In the genomic region with DNA sequence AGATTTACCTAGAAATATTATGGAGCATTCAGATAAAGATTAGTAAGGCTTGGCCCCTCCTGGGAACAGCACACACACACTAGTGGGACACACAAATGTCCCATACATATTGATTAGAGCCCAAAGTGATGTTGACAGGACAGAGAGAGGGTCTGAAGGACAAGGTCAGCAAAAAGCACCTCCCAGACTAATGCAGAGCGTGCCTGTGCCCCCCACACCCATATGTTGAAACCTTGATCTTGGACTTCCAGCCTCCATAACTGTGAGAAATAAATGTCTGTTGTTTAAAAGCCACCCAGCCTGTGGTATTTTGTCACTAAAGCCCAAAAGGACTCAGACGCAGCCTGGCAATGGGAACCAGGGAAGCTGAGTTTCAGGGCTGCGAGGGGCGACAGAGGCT, we compare ENCODE assay signal across 2 cellular contexts.
TF ChIP-seq lines count a peak whose summit lies in the region.

No MANE protein-coding gene starts in this region.

TF ChIP-seq in HCT116, 20 proteins besides CTCF, POLR2A, EP300 and RAD21:
- TF ChIP-seq ZFX (IDR thresholded peaks at IDR 0.05) (no peak), EGR1 (IDR thresholded peaks at IDR 0.05; ENCODE audit: low read depth) (no peak), EZH2phosphoT487 (IDR thresholded peaks at IDR 0.05; ENCODE audit: borderline replicate concordance) (no peak), CBX3 (IDR thresholded peaks at IDR 0.05; ENCODE audit: low read depth) (no peak), SP1 (IDR thresholded peaks at IDR 0.05; ENCODE audit: low read depth) (no peak), SIN3A (IDR thresholded peaks at IDR 0.05; ENCODE audit: low read depth) (no peak), TCF7L2 (IDR thresholded peaks at IDR 0.05; ENCODE audit: borderline replicate concordance, extremely low read depth, insufficient read depth, insufficient read length) (no peak), CEBPB (IDR thresholded peaks at IDR 0.05; ENCODE audit: low read depth) (no peak)
- TF ChIP-seq, protein P1, sequence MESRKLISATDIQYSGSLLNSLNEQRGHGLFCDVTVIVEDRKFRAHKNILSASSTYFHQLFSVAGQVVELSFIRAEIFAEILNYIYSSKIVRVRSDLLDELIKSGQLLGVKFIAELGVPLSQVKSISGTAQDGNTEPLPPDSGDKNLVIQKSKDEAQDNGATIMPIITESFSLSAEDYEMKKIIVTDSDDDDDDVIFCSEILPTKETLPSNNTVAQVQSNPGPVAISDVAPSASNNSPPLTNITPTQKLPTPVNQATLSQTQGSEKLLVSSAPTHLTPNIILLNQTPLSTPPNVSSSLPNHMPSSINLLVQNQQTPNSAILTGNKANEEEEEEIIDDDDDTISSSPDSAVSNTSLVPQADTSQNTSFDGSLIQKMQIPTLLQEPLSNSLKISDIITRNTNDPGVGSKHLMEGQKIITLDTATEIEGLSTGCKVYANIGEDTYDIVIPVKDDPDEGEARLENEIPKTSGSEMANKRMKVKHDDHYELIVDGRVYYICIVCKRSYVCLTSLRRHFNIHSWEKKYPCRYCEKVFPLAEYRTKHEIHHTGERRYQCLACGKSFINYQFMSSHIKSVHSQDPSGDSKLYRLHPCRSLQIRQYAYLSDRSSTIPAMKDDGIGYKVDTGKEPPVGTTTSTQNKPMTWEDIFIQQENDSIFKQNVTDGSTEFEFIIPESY (IDR thresholded peaks at IDR 0.05; ENCODE audit: extremely low read depth, insufficient replicate concordance, low read length), result no peak
- TF ChIP-seq, protein P2, sequence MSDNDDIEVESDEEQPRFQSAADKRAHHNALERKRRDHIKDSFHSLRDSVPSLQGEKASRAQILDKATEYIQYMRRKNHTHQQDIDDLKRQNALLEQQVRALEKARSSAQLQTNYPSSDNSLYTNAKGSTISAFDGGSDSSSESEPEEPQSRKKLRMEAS (IDR thresholded peaks at IDR 0.05), result no peak

TF ChIP-seq in HepG2, 621 proteins besides CTCF, POLR2A, EP300 and RAD21 (continues in another document):
- TF ChIP-seq, protein P3, sequence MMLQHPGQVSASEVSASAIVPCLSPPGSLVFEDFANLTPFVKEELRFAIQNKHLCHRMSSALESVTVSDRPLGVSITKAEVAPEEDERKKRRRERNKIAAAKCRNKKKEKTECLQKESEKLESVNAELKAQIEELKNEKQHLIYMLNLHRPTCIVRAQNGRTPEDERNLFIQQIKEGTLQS (CRISPR knock-in tag; IDR thresholded peaks at IDR 0.05), result no peak
- TF ChIP-seq RARA (CRISPR knock-in tag; IDR thresholded peaks at IDR 0.05) (peak; percentile 87), ZNF598 (CRISPR knock-in tag; IDR thresholded peaks at IDR 0.05; ENCODE audit: borderline replicate concordance) (no peak), ONECUT2 (CRISPR knock-in tag; IDR thresholded peaks at IDR 0.05) (peak; percentile 89), FOXO1 (CRISPR knock-in tag; IDR thresholded peaks at IDR 0.05) (peak; percentile 48; the same call in 1 of the 2 replicates), MYC (CRISPR knock-in tag; IDR thresholded peaks at IDR 0.05; ENCODE audit: borderline replicate concordance) (no peak), ZNF577 (CRISPR knock-in tag; IDR thresholded peaks at IDR 0.05; ENCODE audit: borderline replicate concordance, low read depth) (no peak), ZNF530 (CRISPR knock-in tag; IDR thresholded peaks at IDR 0.05; ENCODE audit: low read depth) (no peak), TCF7 (IDR thresholded peaks at IDR 0.05; ENCODE audit: low read depth) (no peak), MBNL3 (CRISPR knock-in tag; conservative IDR thresholded peaks at IDR 0.05) (no peak), GATAD2A (CRISPR knock-in tag; IDR thresholded peaks at IDR 0.05) (peak; percentile 50; the same call in 1 of the 2 replicates), EEA1 (CRISPR knock-in tag; IDR thresholded peaks at IDR 0.05; ENCODE audit: borderline replicate concordance) (no peak), CBFB (CRISPR knock-in tag; IDR thresholded peaks at IDR 0.05) (no peak), ZNF230 (CRISPR knock-in tag; IDR thresholded peaks at IDR 0.05) (no peak), NR2F1 (CRISPR knock-in tag; IDR thresholded peaks at IDR 0.05) (no peak)
- TF ChIP-seq, protein P4, sequence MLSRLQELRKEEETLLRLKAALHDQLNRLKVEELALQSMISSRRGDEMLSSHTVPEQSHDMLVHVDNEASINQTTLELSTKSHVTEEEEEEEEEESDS (CRISPR knock-in tag; IDR thresholded peaks at IDR 0.05; ENCODE audit: borderline replicate concordance), result no peak
- TF ChIP-seq, protein P5, sequence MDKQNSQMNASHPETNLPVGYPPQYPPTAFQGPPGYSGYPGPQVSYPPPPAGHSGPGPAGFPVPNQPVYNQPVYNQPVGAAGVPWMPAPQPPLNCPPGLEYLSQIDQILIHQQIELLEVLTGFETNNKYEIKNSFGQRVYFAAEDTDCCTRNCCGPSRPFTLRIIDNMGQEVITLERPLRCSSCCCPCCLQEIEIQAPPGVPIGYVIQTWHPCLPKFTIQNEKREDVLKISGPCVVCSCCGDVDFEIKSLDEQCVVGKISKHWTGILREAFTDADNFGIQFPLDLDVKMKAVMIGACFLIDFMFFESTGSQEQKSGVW (CRISPR knock-in tag; IDR thresholded peaks at IDR 0.05; ENCODE audit: borderline replicate concordance), result no peak
- TF ChIP-seq, protein P6, sequence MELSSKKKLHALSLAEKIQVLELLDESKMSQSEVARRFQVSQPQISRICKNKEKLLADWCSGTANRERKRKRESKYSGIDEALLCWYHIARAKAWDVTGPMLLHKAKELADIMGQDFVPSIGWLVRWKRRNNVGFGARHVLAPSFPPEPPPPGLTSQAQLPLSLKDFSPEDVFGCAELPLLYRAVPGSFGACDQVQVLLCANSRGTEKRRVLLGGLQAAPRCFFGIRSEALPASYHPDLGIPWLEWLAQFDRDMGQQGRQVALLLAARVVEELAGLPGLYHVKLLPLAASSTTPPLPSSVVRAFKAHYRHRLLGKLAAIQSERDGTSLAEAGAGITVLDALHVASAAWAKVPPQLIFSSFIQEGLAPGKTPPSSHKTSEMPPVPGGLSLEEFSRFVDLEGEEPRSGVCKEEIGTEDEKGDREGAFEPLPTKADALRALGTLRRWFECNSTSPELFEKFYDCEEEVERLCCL (CRISPR knock-in tag; IDR thresholded peaks at IDR 0.05; ENCODE audit: borderline replicate concordance), result no peak
- TF ChIP-seq, protein P7, sequence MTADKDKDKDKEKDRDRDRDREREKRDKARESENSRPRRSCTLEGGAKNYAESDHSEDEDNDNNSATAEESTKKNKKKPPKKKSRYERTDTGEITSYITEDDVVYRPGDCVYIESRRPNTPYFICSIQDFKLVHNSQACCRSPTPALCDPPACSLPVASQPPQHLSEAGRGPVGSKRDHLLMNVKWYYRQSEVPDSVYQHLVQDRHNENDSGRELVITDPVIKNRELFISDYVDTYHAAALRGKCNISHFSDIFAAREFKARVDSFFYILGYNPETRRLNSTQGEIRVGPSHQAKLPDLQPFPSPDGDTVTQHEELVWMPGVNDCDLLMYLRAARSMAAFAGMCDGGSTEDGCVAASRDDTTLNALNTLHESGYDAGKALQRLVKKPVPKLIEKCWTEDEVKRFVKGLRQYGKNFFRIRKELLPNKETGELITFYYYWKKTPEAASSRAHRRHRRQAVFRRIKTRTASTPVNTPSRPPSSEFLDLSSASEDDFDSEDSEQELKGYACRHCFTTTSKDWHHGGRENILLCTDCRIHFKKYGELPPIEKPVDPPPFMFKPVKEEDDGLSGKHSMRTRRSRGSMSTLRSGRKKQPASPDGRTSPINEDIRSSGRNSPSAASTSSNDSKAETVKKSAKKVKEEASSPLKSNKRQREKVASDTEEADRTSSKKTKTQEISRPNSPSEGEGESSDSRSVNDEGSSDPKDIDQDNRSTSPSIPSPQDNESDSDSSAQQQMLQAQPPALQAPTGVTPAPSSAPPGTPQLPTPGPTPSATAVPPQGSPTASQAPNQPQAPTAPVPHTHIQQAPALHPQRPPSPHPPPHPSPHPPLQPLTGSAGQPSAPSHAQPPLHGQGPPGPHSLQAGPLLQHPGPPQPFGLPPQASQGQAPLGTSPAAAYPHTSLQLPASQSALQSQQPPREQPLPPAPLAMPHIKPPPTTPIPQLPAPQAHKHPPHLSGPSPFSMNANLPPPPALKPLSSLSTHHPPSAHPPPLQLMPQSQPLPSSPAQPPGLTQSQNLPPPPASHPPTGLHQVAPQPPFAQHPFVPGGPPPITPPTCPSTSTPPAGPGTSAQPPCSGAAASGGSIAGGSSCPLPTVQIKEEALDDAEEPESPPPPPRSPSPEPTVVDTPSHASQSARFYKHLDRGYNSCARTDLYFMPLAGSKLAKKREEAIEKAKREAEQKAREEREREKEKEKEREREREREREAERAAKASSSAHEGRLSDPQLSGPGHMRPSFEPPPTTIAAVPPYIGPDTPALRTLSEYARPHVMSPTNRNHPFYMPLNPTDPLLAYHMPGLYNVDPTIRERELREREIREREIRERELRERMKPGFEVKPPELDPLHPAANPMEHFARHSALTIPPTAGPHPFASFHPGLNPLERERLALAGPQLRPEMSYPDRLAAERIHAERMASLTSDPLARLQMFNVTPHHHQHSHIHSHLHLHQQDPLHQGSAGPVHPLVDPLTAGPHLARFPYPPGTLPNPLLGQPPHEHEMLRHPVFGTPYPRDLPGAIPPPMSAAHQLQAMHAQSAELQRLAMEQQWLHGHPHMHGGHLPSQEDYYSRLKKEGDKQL (CRISPR knock-in tag; IDR thresholded peaks at IDR 0.05; ENCODE audit: low read depth), result no peak
- TF ChIP-seq, protein P8, sequence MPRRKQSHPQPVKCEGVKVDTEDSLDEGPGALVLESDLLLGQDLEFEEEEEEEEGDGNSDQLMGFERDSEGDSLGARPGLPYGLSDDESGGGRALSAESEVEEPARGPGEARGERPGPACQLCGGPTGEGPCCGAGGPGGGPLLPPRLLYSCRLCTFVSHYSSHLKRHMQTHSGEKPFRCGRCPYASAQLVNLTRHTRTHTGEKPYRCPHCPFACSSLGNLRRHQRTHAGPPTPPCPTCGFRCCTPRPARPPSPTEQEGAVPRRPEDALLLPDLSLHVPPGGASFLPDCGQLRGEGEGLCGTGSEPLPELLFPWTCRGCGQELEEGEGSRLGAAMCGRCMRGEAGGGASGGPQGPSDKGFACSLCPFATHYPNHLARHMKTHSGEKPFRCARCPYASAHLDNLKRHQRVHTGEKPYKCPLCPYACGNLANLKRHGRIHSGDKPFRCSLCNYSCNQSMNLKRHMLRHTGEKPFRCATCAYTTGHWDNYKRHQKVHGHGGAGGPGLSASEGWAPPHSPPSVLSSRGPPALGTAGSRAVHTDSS (CRISPR knock-in tag; conservative IDR thresholded peaks at IDR 0.05), result no peak
- TF ChIP-seq, protein P9, sequence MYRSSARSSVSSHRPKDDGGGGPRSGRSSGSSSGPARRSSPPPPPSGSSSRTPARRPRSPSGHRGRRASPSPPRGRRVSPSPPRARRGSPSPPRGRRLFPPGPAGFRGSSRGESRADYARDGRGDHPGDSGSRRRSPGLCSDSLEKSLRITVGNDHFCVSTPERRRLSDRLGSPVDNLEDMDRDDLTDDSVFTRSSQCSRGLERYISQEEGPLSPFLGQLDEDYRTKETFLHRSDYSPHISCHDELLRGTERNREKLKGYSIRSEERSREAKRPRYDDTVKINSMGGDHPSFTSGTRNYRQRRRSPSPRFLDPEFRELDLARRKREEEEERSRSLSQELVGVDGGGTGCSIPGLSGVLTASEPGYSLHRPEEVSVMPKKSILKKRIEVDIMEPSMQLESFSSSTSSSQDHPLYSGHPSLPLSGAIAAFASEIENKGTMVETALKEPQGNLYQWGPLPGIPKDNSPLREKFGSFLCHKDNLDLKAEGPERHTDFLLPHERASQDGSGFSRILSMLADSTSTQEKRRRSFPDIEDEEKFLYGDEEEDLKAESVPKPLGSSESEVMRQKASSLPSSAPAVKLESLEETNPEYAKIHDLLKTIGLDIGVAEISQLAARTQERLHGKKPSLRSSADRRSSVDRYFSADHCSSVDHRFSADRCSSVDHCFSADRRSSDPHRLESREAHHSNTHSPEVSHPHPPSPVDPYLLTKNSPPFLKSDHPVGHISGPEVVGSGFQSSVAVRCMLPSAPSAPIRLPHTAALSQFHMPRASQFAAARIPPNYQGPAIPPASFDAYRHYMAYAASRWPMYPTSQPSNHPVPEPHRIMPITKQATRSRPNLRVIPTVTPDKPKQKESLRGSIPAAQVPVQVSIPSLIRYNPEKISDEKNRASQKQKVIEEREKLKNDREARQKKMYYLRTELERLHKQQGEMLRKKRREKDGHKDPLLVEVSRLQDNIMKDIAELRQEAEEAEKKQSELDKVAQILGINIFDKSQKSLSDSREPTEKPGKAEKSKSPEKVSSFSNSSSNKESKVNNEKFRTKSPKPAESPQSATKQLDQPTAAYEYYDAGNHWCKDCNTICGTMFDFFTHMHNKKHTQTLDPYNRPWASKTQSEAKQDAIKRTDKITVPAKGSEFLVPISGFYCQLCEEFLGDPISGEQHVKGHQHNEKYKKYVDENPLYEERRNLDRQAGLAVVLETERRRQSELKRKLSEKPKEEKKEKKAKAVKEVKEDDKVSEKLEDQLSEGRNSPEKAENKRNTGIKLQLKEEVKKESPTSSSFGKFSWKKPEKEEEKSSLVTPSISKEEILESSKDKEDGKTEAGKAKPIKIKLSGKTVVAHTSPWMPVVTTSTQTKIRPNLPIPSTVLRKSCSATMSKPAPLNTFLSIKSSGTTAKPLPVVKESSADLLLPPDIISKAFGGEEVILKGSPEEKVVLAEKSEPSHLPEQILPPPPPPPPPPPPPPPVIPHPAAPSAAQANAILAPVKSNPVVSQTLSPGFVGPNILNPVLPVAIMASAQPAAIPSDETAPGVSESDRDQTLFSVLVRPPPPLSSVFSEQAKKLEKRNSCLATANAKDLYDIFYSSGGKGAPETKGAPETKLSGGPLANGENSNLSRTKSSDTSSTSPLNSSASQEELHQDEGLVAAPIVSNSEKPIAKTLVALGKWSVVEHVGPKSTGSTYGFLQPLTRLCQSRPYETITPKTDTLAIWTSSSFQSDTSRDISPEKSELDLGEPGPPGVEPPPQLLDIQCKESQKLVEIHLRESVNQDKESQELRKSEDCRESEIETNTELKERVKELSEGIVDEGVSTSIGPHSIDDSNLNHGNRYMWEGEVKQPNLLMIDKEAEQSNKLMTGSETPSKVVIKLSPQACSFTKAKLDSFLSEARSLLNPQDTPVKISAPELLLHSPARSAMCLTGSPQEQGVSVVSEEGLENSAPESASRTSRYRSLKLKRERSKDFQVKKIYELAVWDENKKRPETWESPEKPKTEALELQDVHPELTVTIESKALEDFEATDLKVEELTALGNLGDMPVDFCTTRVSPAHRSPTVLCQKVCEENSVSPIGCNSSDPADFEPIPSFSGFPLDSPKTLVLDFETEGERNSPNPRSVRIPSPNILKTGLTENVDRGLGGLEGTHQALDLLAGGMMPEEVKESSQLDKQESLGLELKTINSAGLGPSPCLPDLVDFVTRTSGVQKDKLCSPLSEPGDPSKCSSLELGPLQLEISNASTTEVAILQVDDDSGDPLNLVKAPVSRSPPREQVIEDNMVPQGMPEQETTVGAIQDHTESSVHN (CRISPR knock-in tag; IDR thresholded peaks at IDR 0.05), result no peak
